8 cellular contexts compared by ENCODE assay signal in genomic region chr9:125631391-125632085, GRCh38.
DNase-seq lines count a peak whose midpoint lies in the region; ATAC-seq and TF ChIP-seq lines count a peak whose summit lies in the region.

No MANE protein-coding gene starts in this region.

- in situ Hi-C loops in Panc1 (cut with HindIII; ENCODE audit: low pct_unique_long_range_greater_than_20kb, low sequenced_read_pairs), result no loop called here

- H3K9me3 Mint-ChIP-seq in central memory CD8-positive, alpha-beta T cell, result no peaks in the 10 kb centered on the region

- H3K27ac ChIP-seq in Panc1 (ENCODE audit: low read length) (no peak overlapping the region), lower lobe of right lung (no peak overlapping the region)

- peaks cover 14% of the 10 kb centered on the region for H3K4me1 ChIP-seq in Panc1 (ENCODE audit: control insufficient read depth, insufficient read depth, low read length)
- H3K4me1 ChIP-seq in lower lobe of right lung, result peaks cover 53% of the 10 kb centered on the region

- CTCF ChIA-PET in Panc1 (lab: Charles Lee), result no interaction called here

- BruUV-seq in Panc1 (replicated peaks; lab: Mats Ljungman, UMichigan), result no TSS peak

- peak; percentile 20 for ATAC-seq in HG02759 (IDR thresholded peaks at IDR 0.05; ENCODE audit: unreplicated experiment)
- ATAC-seq in Panc1, result peak; percentile 74
- no peak for ATAC-seq in central memory CD8-positive, alpha-beta T cell (replicated peaks; ENCODE audit: extremely low read depth, poor library complexity, severe bottlenecking)
- ATAC-seq in lower lobe of right lung, result peak; percentile 76 to 78
- ATAC-seq in HG03039 (IDR thresholded peaks at IDR 0.05; ENCODE audit: unreplicated experiment), result no peak

- peaks cover 3% of the 10 kb centered on the region for H3K36me3 Mint-ChIP-seq in central memory CD8-positive, alpha-beta T cell (ENCODE audit: insufficient read depth)

- H3K36me3 ChIP-seq in Panc1 (ENCODE audit: control insufficient read depth, insufficient read depth, low read length) (no peaks in the 10 kb centered on the region), lower lobe of right lung (no peaks in the 10 kb centered on the region)

- H3K27me3 Mint-ChIP-seq in central memory CD8-positive, alpha-beta T cell, result no peaks in the 10 kb centered on the region

- TF ChIP-seq CTCF in Panc1 (IDR thresholded peaks at IDR 0.05) (peak; percentile 61), lower lobe of right lung (IDR thresholded peaks at IDR 0.05) (peak; percentile 59)

- H3K4me3 Mint-ChIP-seq in central memory CD8-positive, alpha-beta T cell, result no peak overlapping the region

- POLR2A ChIA-PET in Panc1 (lab: Charles Lee), result no interaction called here

- H3K27me3 ChIP-seq in Panc1 (ENCODE audit: control insufficient read depth, insufficient read depth, low read length) (no peaks in the 10 kb centered on the region), lower lobe of right lung (ENCODE audit: low read depth) (no peaks in the 10 kb centered on the region)

- H3K27ac Mint-ChIP-seq in central memory CD8-positive, alpha-beta T cell (ENCODE audit: low read depth), result peak overlapping the region; percentile 48

- H3K4me1 Mint-ChIP-seq in central memory CD8-positive, alpha-beta T cell, result peaks cover 56% of the 10 kb centered on the region

- DNase-seq in DMS53 (lab: John Stamatoyannopoulos, UW), result peak; percentile 66
- DNase-seq in DMS53 treated with DMSO at 0.1 percent for 48 hours (lab: John Stamatoyannopoulos, UW; ENCODE audit: unreplicated experiment), result no peak
- DNase-seq in Panc1 (ENCODE audit: low read depth, low spot score), result peak; percentile 24
- no peak for DNase-seq in central memory CD8-positive, alpha-beta T cell (ENCODE audit: low spot score in 2 of 2)
- DNase-seq in lower lobe of right lung, result no peak
- DNase-seq in NCI-H446 treated with DMSO at 0.1 percent for 48 hours (lab: John Stamatoyannopoulos, UW), result no peak

- intact Hi-C loops in Panc1 (cut with micrococcal nuclease; ENCODE audit: unreplicated experiment), result no loop called here
- intact Hi-C loops in lower lobe of right lung (cut with DNase I), result no loop called here

- H3K9me3 ChIP-seq in Panc1 (ENCODE audit: control insufficient read depth, insufficient read depth, low read depth, low read length) (no peaks in the 10 kb centered on the region), lower lobe of right lung (no peaks in the 10 kb centered on the region)

- H3K4me3 ChIP-seq in Panc1 (ENCODE audit: low read depth in 2 of 2, low read length in 2 of 2) (no peak overlapping the region), lower lobe of right lung (no peak overlapping the region)

Comparison
In these comparisons a context has a peak if more than half of its experiments do, and no peak if none do; other contexts are left out.
1. DNase-seq: peak in DMS53 (single experiment) and Panc1 (single experiment); none in DMS53 treated with DMSO at 0.1 percent for 48 hours (single experiment), central memory CD8-positive, alpha-beta T cell (0 of 2), lower lobe of right lung (single experiment) and NCI-H446 treated with DMSO at 0.1 percent for 48 hours (single experiment).
2. ATAC-seq: peak in HG02759 (single experiment), Panc1 (single experiment) and lower lobe of right lung (2 of 2); none in central memory CD8-positive, alpha-beta T cell (single experiment) and HG03039 (single experiment).